23 cellular contexts compared by ENCODE assay signal in the genomic region with DNA sequence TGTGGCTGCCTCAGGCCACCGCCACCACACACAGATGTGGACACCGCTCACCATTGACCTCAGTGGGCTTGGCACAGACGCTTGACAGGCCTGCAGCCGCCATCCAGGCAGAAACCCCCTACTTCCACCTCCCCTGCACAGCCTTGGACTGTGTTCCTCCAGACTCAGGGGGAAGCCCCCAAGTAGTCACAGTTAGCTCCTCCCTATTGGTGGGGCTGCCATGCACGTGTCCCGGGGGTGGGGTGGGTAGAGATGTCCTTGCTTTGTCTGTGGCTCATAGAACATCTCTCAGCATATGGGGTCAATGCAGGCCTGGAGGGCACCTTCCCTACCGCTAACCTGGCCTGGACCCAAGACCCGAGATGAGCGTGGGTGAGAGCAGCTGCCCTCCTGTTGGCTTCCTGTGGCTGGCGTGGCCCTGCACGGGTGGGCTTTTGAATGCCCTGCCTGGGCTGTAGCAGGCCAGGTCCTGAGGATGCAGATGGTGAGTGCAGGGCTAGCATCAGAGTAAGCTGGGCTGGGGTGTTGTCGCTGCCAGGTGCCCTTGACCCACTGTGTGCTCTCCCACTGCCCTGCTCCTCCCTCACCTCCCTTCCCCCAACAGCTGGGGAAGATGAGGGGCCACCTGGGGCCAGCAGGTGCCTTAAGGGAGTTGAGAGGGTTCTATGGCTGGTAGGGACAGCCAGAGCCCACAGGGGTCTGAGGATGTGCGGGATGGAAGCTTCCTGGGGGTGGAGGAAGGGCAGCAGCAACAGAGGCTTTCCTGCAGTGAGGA. TPM values are rescaled to one million over a fixed set of nuclear protein-coding genes. Genes with fewer than 3 reads are reported as not detected.
DNase-seq lines count a peak whose midpoint lies in the region; ATAC-seq, FAIRE-seq and TF ChIP-seq lines count a peak whose summit lies in the region.
"Had no signal": no experiment of that assay in that cellular context is flagged by ENCODE, and none has a peak within 500 bp of the region (broad histone marks: within the 10 kb centered on the region; RNA-seq: fewer than 3 reads in every experiment).

No MANE protein-coding gene starts in this region.

- intact Hi-C loops in sigmoid colon (cut with DNase I) = no loop called here

- no peak for TF ChIP-seq EP300 in H1 (IDR thresholded peaks at IDR 0.05; ENCODE audit: borderline replicate concordance in 1 of 2, low read depth in 2 of 2, low read length in 2 of 2)
- TF ChIP-seq EP300 in sigmoid colon (IDR thresholded peaks at IDR 0.05) = no peak

- no peak overlapping the region for H4K91ac ChIP-seq in H1 (replicated peaks; ENCODE audit: insufficient read length, low read length)

- no peak for DNase-seq in activated CD8-positive, alpha-beta memory T cell treated with anti-CD3 and anti-CD28 coated beads, Interleukin-2, amount 10 ng/mL, durations not matched to agents 7 days and 5 days
- no peak for DNase-seq in activated CD8-positive, alpha-beta memory T cell treated with anti-CD3 and anti-CD28 coated beads, Interleukin-2, amount 50 U/mL, for 4 hours
- DNase-seq in GM13977 (ENCODE audit: low spot score) = peak; percentile 63
- DNase-seq in H1 (ENCODE audit: low read depth in 1 of 2, low spot score in 2 of 2) = no peak
- peak; percentile 62 for DNase-seq in sigmoid colon
- no peak for DNase-seq in stimulated activated CD4-positive, alpha-beta T cell treated with anti-CD3 and anti-CD28 coated beads, Interleukin-12 subunit alpha, Interleukin-12 subunit beta, amount 100 ng/mL, for 4 hours
- DNase-seq in NCI-H524 (lab: John Stamatoyannopoulos, UW) = no peak
- DNase-seq: activated CD4-positive, alpha-beta T cell treated with anti-CD3 and anti-CD28 coated beads, Interleukin-2, amount 50 U/mL, for 1 hour; activated naive CD8-positive, alpha-beta T cell treated with anti-CD3 and anti-CD28 coated beads, Interleukin-2, amount 10 ng/mL, durations not matched to agents 7 days and 5 days; activated T-cell treated with anti-CD3 and anti-CD28 coated beads, Interleukin-2, amount 50 U/mL, for 48 hours; MV-4-11; NCI-H2107; NCI-H526 treated with DMSO at 0.1 percent for 48 hours; OCI-M1 had no signal

- H3K4me3 ChIP-seq in H1 (ENCODE audit: extremely low read depth in 1 of 4, insufficient read depth in 2 of 4, low read depth in 3 of 4, low read length in 4 of 4) (no peak overlapping the region), sigmoid colon (no peak overlapping the region)
- H3K4me3 ChIP-seq: gastroesophageal sphincter, psoas muscle had no signal

- no peak for TF ChIP-seq POLR2A in H1 (IDR thresholded peaks at IDR 0.05; ENCODE audit: control extremely low read depth in 1 of 2, low read depth in 2 of 2, low read length in 2 of 2)
- TF ChIP-seq POLR2A in sigmoid colon (IDR thresholded peaks at IDR 0.05) = no peak

- H3K79me2 ChIP-seq in H1 (ENCODE audit: control insufficient read depth in 1 of 2, insufficient read depth in 2 of 2, low read length in 2 of 2) = peaks cover 0 to 14% of the 10 kb centered on the region in 2 experiments; a peak in 2 of 4 replicates

- peaks cover 2 to 17% of the 10 kb centered on the region in 2 experiments for H4K20me1 ChIP-seq in H1 (replicated peaks in 1 of 2; ENCODE audit: control insufficient read depth in 1 of 2, insufficient read depth in 2 of 2, low read length in 2 of 2)

- H3K4me2 ChIP-seq in H1 (ENCODE audit: insufficient read depth in 1 of 2, low read depth in 2 of 2, low read length in 2 of 2) = no peak overlapping the region

- peaks cover 0 to 17% (median 9%) of the 10 kb centered on the region in 4 experiments; a peak in 6 of 7 replicates for H3K4me1 ChIP-seq in H1 (replicated peaks in 1 of 4; ENCODE audit: control insufficient read depth in 3 of 4, insufficient read depth in 4 of 4, low read length in 3 of 4)
- no peaks in the 10 kb centered on the region for H3K4me1 ChIP-seq in sigmoid colon
- H3K4me1 ChIP-seq: psoas muscle had no signal

- H3K27me3 Mint-ChIP-seq in activated CD8-positive, alpha-beta memory T cell treated with anti-CD3 and anti-CD28 coated beads, Interleukin-2, amount 10 ng/mL, durations not matched to agents 7 days and 5 days = no peaks in the 10 kb centered on the region
- H3K27me3 Mint-ChIP-seq: activated naive CD8-positive, alpha-beta T cell treated with anti-CD3 and anti-CD28 coated beads, Interleukin-2, amount 10 ng/mL, durations not matched to agents 7 days and 5 days; stimulated activated memory B cell treated with anti-CD40 and anti-IgM and Interleukin-4, amounts not matched to agents 10 μg/mL and 1 μg/mL and 100 μg/mL, for 72 hours had no signal

- CTCF ChIA-PET in activated CD8-positive, alpha-beta memory T cell treated with anti-CD3 and anti-CD28 coated beads, Interleukin-2, amount 10 ng/mL, durations not matched to agents 7 days and 5 days (lab: Charles Lee) = interaction anchor here (0.9 to 1.5 kb wide), 2 partner anchors 24 to 147 kb away, joined by 3 to 4 read pairs; no protein-coding TSS in a partner anchor
- CTCF ChIA-PET in H1 (lab: Charles Lee; ENCODE audit: partially characterized antibody) = interaction anchor here (2.0 to 3.5 kb wide), 2 partner anchors 19 to 33 kb away, joined by 6 to 22 read pairs; no protein-coding TSS in a partner anchor

- POLR2A ChIA-PET in H1 (lab: Charles Lee; ENCODE audit: partially characterized antibody) = no interaction called here

- no peak overlapping the region for H2BK120ac ChIP-seq in H1 (replicated peaks; ENCODE audit: low read depth, low read length)

- H3K23ac ChIP-seq in H1 (ENCODE audit: insufficient read length) = no peak overlapping the region

- H3K27ac Mint-ChIP-seq in activated CD8-positive, alpha-beta memory T cell treated with anti-CD3 and anti-CD28 coated beads, Interleukin-2, amount 10 ng/mL, durations not matched to agents 7 days and 5 days = no peak overlapping the region
- H3K27ac Mint-ChIP-seq: stimulated activated memory B cell treated with anti-CD40 and anti-IgM and Interleukin-4, amounts not matched to agents 10 μg/mL and 1 μg/mL and 100 μg/mL, for 72 hours had no signal

- no peaks in the 10 kb centered on the region for H3K23me2 ChIP-seq in H1 (ENCODE audit: low read depth, low read length)

- no peak overlapping the region for H2BK12ac ChIP-seq in H1 (ENCODE audit: low read depth, low read length)

- H3K9ac ChIP-seq in H1 (replicated peaks in 1 of 4; ENCODE audit: extremely low read depth in 1 of 4, low read depth in 3 of 4, low read length in 3 of 4) = no peak overlapping the region

- H3K27me3 ChIP-seq in H1 (replicated peaks in 1 of 4; ENCODE audit: control insufficient read depth in 3 of 4, extremely low read depth in 1 of 4, insufficient read depth in 3 of 4, low read length in 3 of 4) (no peaks in the 10 kb centered on the region), sigmoid colon (peaks cover 0 to 4% (median 0%) of the 10 kb centered on the region in 3 donors)
- H3K27me3 ChIP-seq: gastroesophageal sphincter had no signal

- H3K79me1 ChIP-seq in H1 (ENCODE audit: low read depth, low read length) = peaks cover 21% of the 10 kb centered on the region

- WGBS in H1 (ENCODE audit: extremely low coverage in 1 of 2, insufficient coverage in 1 of 2, insufficient read length in 1 of 2, insufficient replicate concordance in 2 of 2, low coverage in 1 of 2, low lambda C conversion rate in 2 of 2, missing lambda C conversion rate in 1 of 2), 2 experiments = 93% methylated on average over 12 of the region's 13 CpGs; no CpG with 5 or more reads in 1 of the 2 experiments
- WGBS in sigmoid colon, 2 donors = 83 to 86% methylated on average over 13 of the region's 13 CpGs

- H2BK5ac ChIP-seq in H1 (ENCODE audit: low read depth, low read length) = 0 out of 2 replicates have a peak overlapping the region, but pooled peaks have one; percentile 7

- H3K4ac ChIP-seq in H1 (replicated peaks; ENCODE audit: insufficient read length, low read depth, low read length) = no peak overlapping the region

- ATAC-seq in activated CD8-positive, alpha-beta memory T cell treated with anti-CD3 and anti-CD28 coated beads, Interleukin-2, amount 10 ng/mL, durations not matched to agents 7 days and 5 days = peak; percentile 13
- ATAC-seq in HG03354 (IDR thresholded peaks at IDR 0.05; ENCODE audit: poor library complexity, severe bottlenecking, unreplicated experiment) = no peak
- ATAC-seq: gastroesophageal sphincter; left lobe of liver; psoas muscle; stimulated activated memory B cell treated with anti-CD40 and anti-IgM and Interleukin-4, amounts not matched to agents 10 μg/mL and 1 μg/mL and 100 μg/mL, for 72 hours had no signal

- FAIRE-seq in H1 (lab: Jason Lieb, UNC) = no peak

- H4K8ac ChIP-seq in H1 (ENCODE audit: extremely low read depth, insufficient read depth, low read length) = peak overlapping the region; percentile 41; the same call in 1 of the 2 replicates

- no peaks in the 10 kb centered on the region for H3K36me3 Mint-ChIP-seq in activated CD8-positive, alpha-beta memory T cell treated with anti-CD3 and anti-CD28 coated beads, Interleukin-2, amount 10 ng/mL, durations not matched to agents 7 days and 5 days
- H3K36me3 Mint-ChIP-seq: IgD-negative memory B cell had no signal

- no peak overlapping the region for H3K4me3 Mint-ChIP-seq in activated CD8-positive, alpha-beta memory T cell treated with anti-CD3 and anti-CD28 coated beads, Interleukin-2, amount 10 ng/mL, durations not matched to agents 7 days and 5 days
- H3K4me3 Mint-ChIP-seq: activated naive CD8-positive, alpha-beta T cell treated with anti-CD3 and anti-CD28 coated beads, Interleukin-2, amount 10 ng/mL, durations not matched to agents 7 days and 5 days; IgD-negative memory B cell; stimulated activated memory B cell treated with anti-CD40 and anti-IgM and Interleukin-4, amounts not matched to agents 10 μg/mL and 1 μg/mL and 100 μg/mL, for 72 hours had no signal

- H2BK20ac ChIP-seq in H1 (ENCODE audit: low read length) = no peak overlapping the region

- no peak overlapping the region for H4K5ac ChIP-seq in H1 (ENCODE audit: insufficient read length, low read depth, low read length)

- H3K4me1 Mint-ChIP-seq in activated CD8-positive, alpha-beta memory T cell treated with anti-CD3 and anti-CD28 coated beads, Interleukin-2, amount 10 ng/mL, durations not matched to agents 7 days and 5 days = peaks cover 5% of the 10 kb centered on the region

- in situ Hi-C loops in GM13977 (cut with MboI; ENCODE audit: low pct_unique_long_range_greater_than_20kb, low sequenced_read_pairs, unreplicated experiment) = no loop called here

- no peak overlapping the region for H2BK15ac ChIP-seq in H1 (ENCODE audit: low read length)

- no peak overlapping the region for H3K56ac ChIP-seq in H1 (replicated peaks; ENCODE audit: insufficient read length, low read depth, low read length)

- no peak for TF ChIP-seq CTCF in GM13977 (IDR thresholded peaks at IDR 0.05; ENCODE audit: extremely low read depth, insufficient read depth, missing control alignments)
- no peak for TF ChIP-seq CTCF in H1 (IDR thresholded peaks at IDR 0.05; ENCODE audit: control extremely low read depth in 1 of 3, insufficient read depth in 1 of 3, low read depth in 1 of 3, low read length in 3 of 3)
- no peak for TF ChIP-seq CTCF in sigmoid colon (IDR thresholded peaks at IDR 0.05)

- H2AK5ac ChIP-seq in H1 (ENCODE audit: low read depth, low read length) = no peak overlapping the region

- no peak overlapping the region for H3K18ac ChIP-seq in H1 (ENCODE audit: extremely low read depth, low read length)

- peak overlapping the region; percentile 25; the same call in 1 of the 2 replicates for H3K27ac ChIP-seq in H1 (ENCODE audit: low read depth, low read length)
- H3K27ac ChIP-seq in sigmoid colon = no peak overlapping the region
- H3K27ac ChIP-seq: gastroesophageal sphincter, psoas muscle had no signal

- H2AFZ ChIP-seq in H1 (ENCODE audit: low read length) = no peak overlapping the region

- no peak overlapping the region for H3K14ac ChIP-seq in H1 (ENCODE audit: insufficient read length)

- H3K36me3 ChIP-seq in H1 (ENCODE audit: control insufficient read depth in 2 of 4, insufficient read depth in 4 of 4, low read length in 3 of 4) = peaks cover 0 to 7% (median 5%) of the 10 kb centered on the region in 4 experiments; a peak in 2 of 8 replicates
- peaks cover 0 to 30% (median 9%) of the 10 kb centered on the region in 4 donors for H3K36me3 ChIP-seq in sigmoid colon

- TF ChIP-seq RAD21 in H1 (IDR thresholded peaks at IDR 0.05 in 1 of 2, conservative IDR thresholded peaks at IDR 0.05 in 1 of 2; ENCODE audit: low read depth in 2 of 2, low read length in 2 of 2) = no peak

- H3K9me3 ChIP-seq in H1 (ENCODE audit: insufficient read depth in 2 of 2, low read depth in 1 of 2, low read length in 1 of 2) (no peaks in the 10 kb centered on the region), sigmoid colon (no peaks in the 10 kb centered on the region)
- H3K9me3 ChIP-seq: gastroesophageal sphincter, psoas muscle had no signal

- no peaks in the 10 kb centered on the region for H3K9me3 Mint-ChIP-seq in activated CD8-positive, alpha-beta memory T cell treated with anti-CD3 and anti-CD28 coated beads, Interleukin-2, amount 10 ng/mL, durations not matched to agents 7 days and 5 days (ENCODE audit: low read depth)
- H3K9me3 Mint-ChIP-seq: activated naive CD8-positive, alpha-beta T cell treated with anti-CD3 and anti-CD28 coated beads, Interleukin-2, amount 10 ng/mL, durations not matched to agents 7 days and 5 days; IgD-negative memory B cell; stimulated activated memory B cell treated with anti-CD40 and anti-IgM and Interleukin-4, amounts not matched to agents 10 μg/mL and 1 μg/mL and 100 μg/mL, for 72 hours had no signal

RNA-seq across cellular contexts. Expression of gene CROCC, which starts 6.2 kb away (rescaled TPM):
- total RNA-seq in activated CD8-positive, alpha-beta memory T cell treated with anti-CD3 and anti-CD28 coated beads, Interleukin-2, amount 10 ng/mL, durations not matched to agents 7 days and 5 days = 10 to 100 TPM; 20.5 to 26.6 TPM
- 39.5 and 42.3 TPM in 2 replicates for total RNA-seq in H1 (2021; fragmentation: NEBNext Ultra II Directional; extraction: Animal tissue kit (Norgen Biotek cat#: 25700))
- polyA plus RNA-seq in H1 (2011; rRNA removed) (12.1 and 24.9 TPM in 2 replicates), sigmoid colon (10 to 100 TPM in 1 of 3 donors, 1 to 10 TPM in 2; 3.5 to 24.3 (median 7.8) TPM)
- polyA plus RNA-seq in H1 (2011; cell fraction: cytosol; rRNA removed) = 35.6 TPM
- 147 TPM for polyA plus RNA-seq in H1 (2011; cell fraction: nucleus; rRNA removed)
- 32.4 to 53.1 TPM (median 44.9 TPM) in 4 replicates for polyA plus RNA-seq in H1 (2012, experiment 1 of 2)
- 16.9 TPM for polyA plus RNA-seq in H1 (2012, experiment 2 of 2)
- 20.0 TPM for polyA plus RNA-seq in H1 (2013, experiment 1 of 2)
- polyA plus RNA-seq in H1 (2013, experiment 2 of 2) = 18.9 TPM
- polyA minus RNA-seq in H1 (2011; rRNA and poly(A)+ RNA removed) = 13.7 and 18.3 TPM in 2 replicates
- 29.4 TPM for polyA minus RNA-seq in H1 (2011; cell fraction: cytosol; rRNA and poly(A)+ RNA removed)
- 44.5 TPM for polyA minus RNA-seq in H1 (2011; cell fraction: nucleus; rRNA and poly(A)+ RNA removed)
- total RNA-seq in sigmoid colon = 10 to 100 TPM; 11.4 to 25.5 (median 20.3) TPM

RNA-seq across cellular contexts. Expression of gene RNU1-2, which starts 32.1 kb away (rescaled TPM):
- 1,000 to 10,000 TPM in 1 of 2 experiments, 100 to 1,000 TPM in 1; 922 to 3,744 TPM for total RNA-seq in activated CD8-positive, alpha-beta memory T cell treated with anti-CD3 and anti-CD28 coated beads, Interleukin-2, amount 10 ng/mL, durations not matched to agents 7 days and 5 days
- total RNA-seq in H1 (2021; fragmentation: NEBNext Ultra II Directional; extraction: Animal tissue kit (Norgen Biotek cat#: 25700)) = 1,303 and 1,497 TPM in 2 replicates
- polyA plus RNA-seq in H1 (2011; rRNA removed) (under 0.01 and 145 TPM in 2 replicates), sigmoid colon (not detected)
- under 0.01 TPM for polyA plus RNA-seq in H1 (2011; cell fraction: cytosol; rRNA removed)
- under 0.01 TPM for polyA plus RNA-seq in H1 (2011; cell fraction: nucleus; rRNA removed)
- polyA plus RNA-seq in H1 (2012, experiment 1 of 2) = 20.3 to 94.3 TPM in 2 of 4 replicates, not detected in the others
- polyA plus RNA-seq in H1 (2012, experiment 2 of 2) = not detected
- polyA plus RNA-seq in H1 (2013, experiment 1 of 2) = not detected
- polyA plus RNA-seq in H1 (2013, experiment 2 of 2) = not detected
- 10,411 and 22,262 TPM in 2 replicates for polyA minus RNA-seq in H1 (2011; rRNA and poly(A)+ RNA removed)
- polyA minus RNA-seq in H1 (2011; cell fraction: cytosol; rRNA and poly(A)+ RNA removed) = 59,319 TPM
- 43,973 TPM for polyA minus RNA-seq in H1 (2011; cell fraction: nucleus; rRNA and poly(A)+ RNA removed)
- under 1 TPM; under 0.01 TPM for total RNA-seq in sigmoid colon
- polyA plus RNA-seq: AG04450, esophagus, IgD-negative memory B cell, psoas muscle, urinary bladder had no signal

RNA-seq across cellular contexts. Expression of gene MFAP2, which starts 52.5 kb away (rescaled TPM):
- not detected for total RNA-seq in activated CD8-positive, alpha-beta memory T cell treated with anti-CD3 and anti-CD28 coated beads, Interleukin-2, amount 10 ng/mL, durations not matched to agents 7 days and 5 days
- total RNA-seq in H1 (2021; fragmentation: NEBNext Ultra II Directional; extraction: Animal tissue kit (Norgen Biotek cat#: 25700)) = 172 and 188 TPM in 2 replicates
- polyA plus RNA-seq in H1 (2011; rRNA removed) (326 and 394 TPM in 2 replicates), sigmoid colon (1 to 10 TPM in 2 of 3 donors, not detected in 1; 3.6 to 7.4 TPM)
- polyA plus RNA-seq in H1 (2011; cell fraction: cytosol; rRNA removed) = 219 TPM
- 360 TPM for polyA plus RNA-seq in H1 (2011; cell fraction: nucleus; rRNA removed)
- polyA plus RNA-seq in H1 (2012, experiment 1 of 2) = 114 to 218 TPM (median 204 TPM) in 4 replicates
- polyA plus RNA-seq in H1 (2012, experiment 2 of 2) = 253 TPM
- polyA plus RNA-seq in H1 (2013, experiment 1 of 2) = 278 TPM
- polyA plus RNA-seq in H1 (2013, experiment 2 of 2) = 321 TPM
- polyA minus RNA-seq in H1 (2011; rRNA and poly(A)+ RNA removed) = 64.4 and 85.3 TPM in 2 replicates
- polyA minus RNA-seq in H1 (2011; cell fraction: cytosol; rRNA and poly(A)+ RNA removed) = 121 TPM
- polyA minus RNA-seq in H1 (2011; cell fraction: nucleus; rRNA and poly(A)+ RNA removed) = 111 TPM
- 10 to 100 TPM in 3 of 4 donors, 1 to 10 TPM in 1; 7.1 to 26.6 (median 14.1) TPM for total RNA-seq in sigmoid colon
- total RNA-seq: activated naive CD8-positive, alpha-beta T cell treated with anti-CD3 and anti-CD28 coated beads, Interleukin-2, amount 10 ng/mL, durations not matched to agents 7 days and 5 days had no signal

Comparison
In these comparisons a context has a peak if more than half of its experiments do, and no peak if none do; other contexts are left out.
1. DNase-seq: peak in GM13977 (single experiment) and sigmoid colon (single experiment); none in activated CD8-positive, alpha-beta memory T cell treated with anti-CD3 and anti-CD28 coated beads, Interleukin-2, amount 10 ng/mL, durations not matched to agents 7 days and 5 days (single experiment), activated CD8-positive, alpha-beta memory T cell treated with anti-CD3 and anti-CD28 coated beads, Interleukin-2, amount 50 U/mL, for 4 hours (single experiment), H1 (0 of 2), stimulated activated CD4-positive, alpha-beta T cell treated with anti-CD3 and anti-CD28 coated beads, Interleukin-12 subunit alpha, Interleukin-12 subunit beta, amount 100 ng/mL, for 4 hours (single experiment) and NCI-H524 (0 of 2).
2. RNA of gene RNU1-2, which starts 32.1 kb away (total RNA-seq): 922 to 3,744 TPM in activated CD8-positive, alpha-beta memory T cell treated with anti-CD3 and anti-CD28 coated beads, Interleukin-2, amount 10 ng/mL, durations not matched to agents 7 days and 5 days and 1,303 to 1,497 TPM in H1; under 0.01 TPM in sigmoid colon; every median in the first group is over 100 times any median in the second.
3. RNA of gene MFAP2, which starts 52.5 kb away (total RNA-seq): 172 to 188 TPM in H1 and 7.1 to 26.6 TPM in sigmoid colon; not detected in activated CD8-positive, alpha-beta memory T cell treated with anti-CD3 and anti-CD28 coated beads, Interleukin-2, amount 10 ng/mL, durations not matched to agents 7 days and 5 days; every median in the first group is over 4 times any median in the second.